In the genomic region with DNA sequence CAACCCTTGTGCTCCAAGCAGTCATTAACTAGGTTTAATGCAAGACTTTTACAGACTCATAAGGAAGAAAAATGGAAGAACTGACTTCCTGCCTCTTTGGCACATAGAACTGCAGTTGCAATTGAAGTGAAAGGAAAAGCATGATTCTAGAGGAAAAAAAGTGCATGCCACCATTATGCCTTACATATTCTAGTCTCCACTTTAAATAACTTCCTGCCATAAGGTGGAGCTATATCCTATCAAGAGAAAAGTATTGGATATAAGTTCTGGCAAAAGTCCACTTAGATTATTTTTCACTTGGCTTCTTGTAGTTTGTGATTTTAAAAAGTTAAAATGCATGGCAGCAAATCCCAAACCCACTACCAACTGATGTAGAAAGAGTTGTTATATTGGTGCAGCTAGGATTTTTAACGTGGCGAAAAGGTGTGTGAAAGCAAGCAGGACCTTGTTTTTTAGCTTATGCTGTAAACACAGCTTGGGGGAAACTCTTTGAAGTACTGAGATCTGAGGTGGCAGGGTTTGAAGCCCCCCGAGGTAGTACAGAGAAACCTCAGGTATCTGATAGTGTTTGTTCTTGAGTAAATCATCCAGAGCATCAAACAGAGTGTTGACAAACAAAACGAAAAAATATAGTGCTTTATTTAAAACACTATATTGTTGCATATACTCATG, we compare ENCODE assay signal across 11 cellular contexts.
DNase-seq lines count a peak whose midpoint lies in the region; TF ChIP-seq lines count a peak whose summit lies in the region.
"Had no signal": no experiment of that assay in that cellular context is flagged by ENCODE, and none has a peak within 500 bp of the region (broad histone marks: within the 10 kb centered on the region; RNA-seq: fewer than 3 reads in every experiment).

No MANE protein-coding gene starts in this region.

- H3F3A ChIP-seq in DOHH2 (ENCODE audit: control insufficient read depth, insufficient read depth) = no peaks in the 10 kb centered on the region

- in situ Hi-C loops in astrocyte of the spinal cord (cut with HindIII; ENCODE audit: low sequenced_read_pairs) = no loop called here

- no peaks in the 10 kb centered on the region for H3K9me2 ChIP-seq in DOHH2 (replicated peaks; ENCODE audit: control insufficient read depth, low read length)

- no peaks in the 10 kb centered on the region for H3K79me2 ChIP-seq in DOHH2 (ENCODE audit: control insufficient read depth, low read length)

- no peak overlapping the region for H3K4me2 ChIP-seq in DOHH2 (ENCODE audit: low read length)

- H3K27me3 ChIP-seq in DOHH2 (ENCODE audit: control insufficient read depth, low read length) = no peaks in the 10 kb centered on the region
- H3K27me3 ChIP-seq: right atrium auricular region had no signal

- H3K27ac ChIP-seq in DOHH2 (ENCODE audit: low read depth, low read length) (no peak overlapping the region), substantia nigra (ENCODE audit: low read depth, low read length, poor library complexity, severe bottlenecking) (no peak overlapping the region)
- H3K27ac ChIP-seq: right atrium auricular region had no signal

- H4K20me1 ChIP-seq in DOHH2 (ENCODE audit: control insufficient read depth, insufficient read depth, low read depth, low read length) = no peaks in the 10 kb centered on the region

- H3K9me3 ChIP-seq in DOHH2 (ENCODE audit: control insufficient read depth, insufficient read depth, low read length) = no peaks in the 10 kb centered on the region
- H3K9me3 ChIP-seq: right atrium auricular region had no signal

- H3K4me1 ChIP-seq in DOHH2 (ENCODE audit: control insufficient read depth, low read length) = no peaks in the 10 kb centered on the region
- H3K4me1 ChIP-seq: right atrium auricular region had no signal

- peak; percentile 31 for DNase-seq in LHCN-M2 (ENCODE audit: low read depth)
- peak; percentile 58 for DNase-seq in astrocyte of the spinal cord (ENCODE audit: low read depth, low spot score)
- peak; percentile 42 for DNase-seq in medulla oblongata (ENCODE audit: extremely low spot score)
- DNase-seq in stimulated activated CD8-positive, alpha-beta memory T cell treated with anti-CD3 and anti-CD28 coated beads, Interleukin-4, amount 100 ng/mL, for 48 hours = no peak
- no peak for DNase-seq in substantia nigra (lab: John Stamatoyannopoulos, UW)
- DNase-seq in activated naive CD4-positive, alpha-beta T cell treated with Interleukin-2 at 50 U/mL for 16 hours = no peak
- DNase-seq in NCI-H187 (lab: John Stamatoyannopoulos, UW) = no peak
- DNase-seq: activated naive CD8-positive, alpha-beta T cell treated with anti-CD3 and anti-CD28 coated beads, Interleukin-2, amount 10 ng/mL, durations not matched to agents 7 days and 5 days; NCI-H2227 treated with DMSO at 0.1 percent for 48 hours had no signal

- H3K4me3 ChIP-seq in DOHH2 (ENCODE audit: low read length) (no peak overlapping the region), astrocyte of the spinal cord (ENCODE audit: low read depth, low read length) (no peak overlapping the region)
- H3K4me3 ChIP-seq: right atrium auricular region had no signal

- no peaks in the 10 kb centered on the region for H3K36me3 ChIP-seq in DOHH2 (ENCODE audit: control insufficient read depth, low read length)
- H3K36me3 ChIP-seq: right atrium auricular region had no signal

- peak; percentile 25 for TF ChIP-seq CTCF in DOHH2 (IDR thresholded peaks at IDR 0.05; ENCODE audit: low read depth, low read length, poor library complexity, severe bottlenecking)
- peak; percentile 35 for TF ChIP-seq CTCF in astrocyte of the spinal cord (IDR thresholded peaks at IDR 0.05; ENCODE audit: low read depth, low read length)

Comparison
In these comparisons a context has a peak if more than half of its experiments do, and no peak if none do; other contexts are left out.
1. DNase-seq: peak in LHCN-M2 (single experiment), astrocyte of the spinal cord (single experiment) and medulla oblongata (single experiment); none in stimulated activated CD8-positive, alpha-beta memory T cell treated with anti-CD3 and anti-CD28 coated beads, Interleukin-4, amount 100 ng/mL, for 48 hours (single experiment), substantia nigra (0 of 49), activated naive CD4-positive, alpha-beta T cell treated with Interleukin-2 at 50 U/mL for 16 hours (single experiment) and NCI-H187 (0 of 2).